Comparison of ENCODE assay signal across 1 cellular context in genomic region chr9:75229605-75230332, GRCh38.
TF ChIP-seq lines count a peak whose summit lies in the region.

No MANE protein-coding gene starts in this region.

TF ChIP-seq in HepG2, 621 proteins besides CTCF, POLR2A, EP300 and RAD21 (continued from another document):
- TF ChIP-seq DPF2 (CRISPR knock-in tag; IDR thresholded peaks at IDR 0.05; ENCODE audit: borderline replicate concordance, low read depth) (0 out of 2 replicates have a peak, but pooled peaks have one; percentile 12), FOSL1 (CRISPR knock-in tag; IDR thresholded peaks at IDR 0.05; ENCODE audit: borderline replicate concordance) (peak; percentile 72; the same call in 1 of the 2 replicates), SMC3 (IDR thresholded peaks at IDR 0.05; ENCODE audit: low read length) (no peak), HINFP (CRISPR knock-in tag; IDR thresholded peaks at IDR 0.05; ENCODE audit: low read depth) (no peak), ZNF292 (CRISPR knock-in tag; IDR thresholded peaks at IDR 0.05; ENCODE audit: borderline replicate concordance, low read depth) (peak; percentile 35; the same call in 1 of the 2 replicates), SALL1 (CRISPR knock-in tag; IDR thresholded peaks at IDR 0.05) (peak; percentile 35), UBTF (CRISPR knock-in tag; IDR thresholded peaks at IDR 0.05) (no peak), FOXK1 (CRISPR knock-in tag; IDR thresholded peaks at IDR 0.05; ENCODE audit: borderline replicate concordance, low read depth) (peak; percentile 66; the same call in 1 of the 2 replicates)
TF ChIP-seq in HepG2: peak in this region for 39.
